19 cellular contexts compared by ENCODE assay signal in genomic region chr2:155393406-155393805, GRCh38.
DNase-seq lines count a peak whose midpoint lies in the region; FAIRE-seq and TF ChIP-seq lines count a peak whose summit lies in the region.
"Had no signal": no experiment of that assay in that cellular context is flagged by ENCODE, and none has a peak within 500 bp of the region (broad histone marks: within the 10 kb centered on the region; RNA-seq: fewer than 3 reads in every experiment).

No MANE protein-coding gene starts in this region.

- DNase-seq in NCI-H1092 treated with DMSO at 0.1 percent for 48 hours (lab: John Stamatoyannopoulos, UW) (peak; percentile 11), NCI-H1092 (lab: John Stamatoyannopoulos, UW) (no peak), NCI-H345 (lab: John Stamatoyannopoulos, UW) (peak; percentile 17), NCI-H345 treated with DMSO at 0.1 percent for 48 hours (lab: John Stamatoyannopoulos, UW; ENCODE audit: unreplicated experiment) (no peak), NCI-H69 (lab: John Stamatoyannopoulos, UW) (peak; percentile 43), endothelial cell of umbilical vein (ENCODE audit: low read depth, low spot score) (peak; percentile 69), AG08396 (ENCODE audit: low spot score) (no peak)
- DNase-seq in activated CD4-positive, alpha-beta T cell treated with anti-CD3 and anti-CD28 coated beads for 4 hours, result no peak
- DNase-seq: 8988T; CD8-positive, alpha-beta T cell; DMS 273 treated with DMSO at 0.1 percent for 48 hours; DMS79 treated with DMSO at 0.1 percent for 48 hours; GF-D8; HCEC 1CT; IMR-90 had no signal

- BruUV-seq in endothelial cell of umbilical vein (replicated peaks; lab: Mats Ljungman, UMichigan), result no TSS peak

- no peak for TF ChIP-seq POLR2A in endothelial cell of umbilical vein (IDR thresholded peaks at IDR 0.05; ENCODE audit: low read depth, low read length)

- H3K4me1 ChIP-seq in endothelial cell of umbilical vein (ENCODE audit: control insufficient read depth, extremely low read depth, insufficient read depth, low read length), result peaks cover 3% of the 10 kb centered on the region
- H3K4me1 ChIP-seq: BLaER1 treated with 17β-estradiol and CSF1 and Interleukin-3, amounts not matched to agents 10 nM and 100 nM had no signal

- no peak overlapping the region for H3K9ac ChIP-seq in endothelial cell of umbilical vein (replicated peaks; ENCODE audit: extremely low read depth, insufficient read depth, low read length)
- H3K9ac ChIP-seq: BLaER1 treated with 17β-estradiol and CSF1 and Interleukin-3, amounts not matched to agents 10 nM and 100 nM had no signal

- no peak for FAIRE-seq in endothelial cell of umbilical vein (lab: Jason Lieb, UNC)
- FAIRE-seq: H54, HTR-8/SVneo had no signal

- intact Hi-C loops in endothelial cell of umbilical vein (cut with micrococcal nuclease), result no loop called here

- CTCF ChIA-PET in endothelial cell of umbilical vein (lab: Charles Lee), result interaction anchor here (2.3 kb wide), 1 partner anchor 422 kb away, joined by 7 read pairs; no protein-coding TSS in a partner anchor

- H3K27me3 ChIP-seq in endothelial cell of umbilical vein (ENCODE audit: control insufficient read depth in 2 of 2, insufficient read depth in 2 of 2, low read length in 2 of 2), result no peaks in the 10 kb centered on the region
- H3K27me3 ChIP-seq: BLaER1 treated with 17β-estradiol and CSF1 and Interleukin-3, amounts not matched to agents 10 nM and 100 nM had no signal

- H3K9me1 ChIP-seq in endothelial cell of umbilical vein (replicated peaks; ENCODE audit: control insufficient read depth, extremely low read depth, insufficient read depth, low read length), result no peaks in the 10 kb centered on the region

- H3K9me3 ChIP-seq in endothelial cell of umbilical vein (replicated peaks; ENCODE audit: control insufficient read depth, insufficient read depth, low read length), result no peaks in the 10 kb centered on the region
- H3K9me3 ChIP-seq: BLaER1 treated with 17β-estradiol and CSF1 and Interleukin-3, amounts not matched to agents 10 nM and 100 nM had no signal

- no peak overlapping the region for H3K27ac ChIP-seq in endothelial cell of umbilical vein (ENCODE audit: insufficient read depth, low read depth, low read length)
- H3K27ac ChIP-seq: BLaER1 treated with 17β-estradiol and CSF1 and Interleukin-3, amounts not matched to agents 10 nM and 100 nM had no signal

- TF ChIP-seq CTCF in endothelial cell of umbilical vein (IDR thresholded peaks at IDR 0.05; ENCODE audit: extremely low read depth in 1 of 2, insufficient read depth in 1 of 2, low read depth in 1 of 2, low read length in 2 of 2), result no peak

- no peak overlapping the region for H2AFZ ChIP-seq in endothelial cell of umbilical vein (ENCODE audit: low read depth, low read length)
- H2AFZ ChIP-seq: GM23338 had no signal

- dilution Hi-C loops in endothelial cell of umbilical vein (cut with MboI; ENCODE audit: extremely low pct_ligation_motif_present, low sequenced_read_pairs), result no loop called here

- H3K36me3 ChIP-seq in endothelial cell of umbilical vein (ENCODE audit: control insufficient read depth in 2 of 2, extremely low read depth in 1 of 2, insufficient read depth in 2 of 2, low read length in 2 of 2), result no peaks in the 10 kb centered on the region
- H3K36me3 ChIP-seq: BLaER1 treated with 17β-estradiol and CSF1 and Interleukin-3, amounts not matched to agents 10 nM and 100 nM had no signal

- no peak overlapping the region for H3K4me2 ChIP-seq in endothelial cell of umbilical vein (ENCODE audit: insufficient read depth, low read length)
- H3K4me2 ChIP-seq: BLaER1 treated with 17β-estradiol and CSF1 and Interleukin-3, amounts not matched to agents 10 nM and 100 nM; GM23338 had no signal

- POLR2A ChIA-PET in endothelial cell of umbilical vein (lab: Charles Lee), result no interaction called here

- H3K4me3 ChIP-seq in endothelial cell of umbilical vein (replicated peaks in 1 of 3; ENCODE audit: insufficient read depth in 1 of 3, low read depth in 1 of 3, low read length in 3 of 3), result no peak overlapping the region
- H3K4me3 ChIP-seq: BLaER1 treated with 17β-estradiol and CSF1 and Interleukin-3, amounts not matched to agents 10 nM and 100 nM; GM23338 had no signal

- H4K20me1 ChIP-seq in endothelial cell of umbilical vein (replicated peaks; ENCODE audit: control insufficient read depth, extremely low read depth, insufficient read depth, low read length), result no peaks in the 10 kb centered on the region
- H4K20me1 ChIP-seq: BLaER1 treated with 17β-estradiol and CSF1 and Interleukin-3, amounts not matched to agents 10 nM and 100 nM had no signal

- no peaks in the 10 kb centered on the region for H3K79me2 ChIP-seq in endothelial cell of umbilical vein (ENCODE audit: control insufficient read depth, insufficient read depth, low read length)

TF ChIP-seq in endothelial cell of umbilical vein, 7 proteins besides CTCF, POLR2A, EP300 and RAD21:
- TF ChIP-seq POLR2AphosphoS5 (IDR thresholded peaks at IDR 0.05; ENCODE audit: insufficient read depth, low read depth, low read length), result no peak
- TF ChIP-seq, protein P1, sequence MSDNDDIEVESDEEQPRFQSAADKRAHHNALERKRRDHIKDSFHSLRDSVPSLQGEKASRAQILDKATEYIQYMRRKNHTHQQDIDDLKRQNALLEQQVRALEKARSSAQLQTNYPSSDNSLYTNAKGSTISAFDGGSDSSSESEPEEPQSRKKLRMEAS (IDR thresholded peaks at IDR 0.05; ENCODE audit: insufficient read depth, insufficient read length), result no peak
- no peak for TF ChIP-seq GATA2 (IDR thresholded peaks at IDR 0.05; ENCODE audit: insufficient read depth, insufficient read length, low read depth, low read length)
- TF ChIP-seq JUN (IDR thresholded peaks at IDR 0.05; ENCODE audit: borderline replicate concordance, insufficient read depth, insufficient read length, low read depth), result no peak
- TF ChIP-seq EZH2 (IDR thresholded peaks at IDR 0.05; ENCODE audit: borderline replicate concordance, low read depth, low read length, severe bottlenecking), result no peak
- no peak for TF ChIP-seq MYC (IDR thresholded peaks at IDR 0.05; ENCODE audit: low read depth, low read length)
- no peak for TF ChIP-seq FOS (IDR thresholded peaks at IDR 0.05; ENCODE audit: borderline replicate concordance, insufficient read depth, low read length)

Comparison
In these comparisons a context has a peak if more than half of its experiments do, and no peak if none do; other contexts are left out.
1. DNase-seq: peak in NCI-H1092 treated with DMSO at 0.1 percent for 48 hours (single experiment), NCI-H345 (single experiment), NCI-H69 (single experiment) and endothelial cell of umbilical vein (single experiment); none in NCI-H1092 (single experiment), NCI-H345 treated with DMSO at 0.1 percent for 48 hours (single experiment), AG08396 (single experiment) and activated CD4-positive, alpha-beta T cell treated with anti-CD3 and anti-CD28 coated beads for 4 hours (0 of 2).